10 cellular contexts compared by ENCODE assay signal in genomic region chr1:206784471-206784903, GRCh38. TPM values are rescaled to one million over a fixed set of nuclear protein-coding genes. Genes with fewer than 3 reads are reported as not detected.
DNase-seq lines count a peak whose midpoint lies in the region; ATAC-seq and TF ChIP-seq lines count a peak whose summit lies in the region.
"Had no signal": no experiment of that assay in that cellular context is flagged by ENCODE, and none has a peak within 500 bp of the region (broad histone marks: within the 10 kb centered on the region; RNA-seq: fewer than 3 reads in every experiment).

No MANE protein-coding gene starts in this region.

- CTCF ChIA-PET in A673 (lab: Charles Lee) = no interaction called here

- POLR2A ChIA-PET in A673 (lab: Charles Lee; ENCODE audit: low non-redundant PET) = no interaction called here

- 0 out of 7 replicates have a peak overlapping the region, but pooled peaks of 1 of the 3 experiments have one; percentile 8 for H3K27ac Mint-ChIP-seq in H9

- no peak overlapping the region for H3K4me3 ChIP-seq in A673 (ENCODE audit: low read depth, low read length, poor library complexity, severe bottlenecking)

- no peaks in the 10 kb centered on the region for H3K79me1 ChIP-seq in H9 (ENCODE audit: insufficient read depth, low read depth, low read length, poor library complexity, severe bottlenecking)

- H4K5ac ChIP-seq in H9 (ENCODE audit: insufficient read length, low read depth, low read length) = no peak overlapping the region

- no peaks in the 10 kb centered on the region for H3K36me3 Mint-ChIP-seq in H9 (ENCODE audit: insufficient read depth in 1 of 3, low read depth in 3 of 3)

- no peak overlapping the region for H4K8ac ChIP-seq in H9 (replicated peaks; ENCODE audit: insufficient read length, low read depth, low read length)

- H2BK120ac ChIP-seq in H9 (ENCODE audit: low read depth, low read length, poor library complexity, severe bottlenecking) = no peak overlapping the region

- no peak overlapping the region for H3K4me3 Mint-ChIP-seq in H9

- H3K4ac ChIP-seq in H9 (ENCODE audit: low read depth, low read length) = no peak overlapping the region

- no peak overlapping the region for H3K56ac ChIP-seq in H9 (ENCODE audit: insufficient read length, low read depth, low read length)

- no peaks in the 10 kb centered on the region for H3K79me2 ChIP-seq in H9 (ENCODE audit: insufficient read depth, low read length)

- no peak overlapping the region for H3K9ac ChIP-seq in H9 (ENCODE audit: extremely low read depth, insufficient read length, low read length)

- no peak overlapping the region for H3K4me2 ChIP-seq in H9 (ENCODE audit: insufficient read depth, insufficient read length, low read length)

- H3K27me3 Mint-ChIP-seq in H9 (ENCODE audit: low read depth) = peaks cover 19% of the 10 kb centered on the region

- H3K4me1 ChIP-seq in H9 (ENCODE audit: insufficient read depth, low read length) (no peaks in the 10 kb centered on the region), A673 (ENCODE audit: insufficient read depth, low read length, poor library complexity, severe bottlenecking) (no peaks in the 10 kb centered on the region)

- peaks cover 6 to 14% of the 10 kb centered on the region in 2 experiments for H3K4me1 Mint-ChIP-seq in H9

- no peak overlapping the region for H3K18ac ChIP-seq in H9 (ENCODE audit: insufficient read length, low read depth, low read length)

- BruUV-seq in A673 (replicated peaks; lab: Mats Ljungman, UMichigan) = no TSS peak

- TF ChIP-seq CTCF in H9 (conservative IDR thresholded peaks at IDR 0.05) (no peak), A673 (conservative IDR thresholded peaks at IDR 0.05; ENCODE audit: low read depth, low read length) (no peak)

- H2AK5ac ChIP-seq in H9 (ENCODE audit: insufficient read length, low read length) = no peak overlapping the region

- DNase-seq in activated CD4-positive, alpha-beta T cell treated with anti-CD3 and anti-CD28 coated beads, Interleukin-2, amount 50 U/mL, for 48 hours = peak; percentile 92 to 94
- peak; percentile 74 to 92 for DNase-seq in stimulated activated CD4-positive, alpha-beta T cell treated with anti-CD3 and anti-CD28 coated beads, Interleukin-12 subunit alpha, Interleukin-12 subunit beta, amount 100 ng/mL, for 24 hours (ENCODE audit: low read depth in 2 of 2)
- no peak for DNase-seq in substantia nigra (lab: John Stamatoyannopoulos, UW)
- no peak for DNase-seq in NCI-H1417 treated with DMSO at 0.1 percent for 48 hours (lab: John Stamatoyannopoulos, UW)
- no peak for DNase-seq in H9
- no peak for DNase-seq in A673 (ENCODE audit: low spot score)

- H3K9me3 Mint-ChIP-seq in H9 = no peaks in the 10 kb centered on the region

- no peak overlapping the region for H2BK12ac ChIP-seq in H9 (ENCODE audit: insufficient read length, low read depth, low read length)

- ATAC-seq in GM18858 (IDR thresholded peaks at IDR 0.05; ENCODE audit: unreplicated experiment) (peak; percentile 39), HG02981 (IDR thresholded peaks at IDR 0.05; ENCODE audit: unreplicated experiment) (peak; percentile 58)

- H3K27me3 ChIP-seq in H9 (ENCODE audit: insufficient read depth, low read length) (no peaks in the 10 kb centered on the region), A673 (replicated peaks; ENCODE audit: insufficient read depth, low read depth, low read length, poor library complexity) (peaks cover 2% of the 10 kb centered on the region)

- WGBS in H9 (ENCODE audit: extremely low coverage, insufficient read length, low lambda C conversion rate) = no CpG with 5 or more reads among the region's 17 CpGs

- intact Hi-C loops in A673 (cut with micrococcal nuclease; ENCODE audit: unreplicated experiment) = no loop called here

- H2BK5ac ChIP-seq in H9 (ENCODE audit: insufficient read length, low read length) = no peak overlapping the region

- H3K14ac ChIP-seq in H9 (ENCODE audit: insufficient read depth, low read length) = no peak overlapping the region

- H4K20me1 ChIP-seq in H9 (ENCODE audit: control insufficient read depth, insufficient read depth, insufficient read length) = no peaks in the 10 kb centered on the region

- H2BK15ac ChIP-seq in H9 (ENCODE audit: low read depth, low read length) = no peak overlapping the region

- H3K23me2 ChIP-seq in H9 (ENCODE audit: insufficient read length, low read depth, low read length, poor library complexity, severe bottlenecking) = no peaks in the 10 kb centered on the region

- no peak overlapping the region for H4K91ac ChIP-seq in H9 (ENCODE audit: insufficient read length, low read depth, low read length)

- no peak overlapping the region for H2BK20ac ChIP-seq in H9 (ENCODE audit: low read depth, low read length, poor library complexity, severe bottlenecking)

- H2AFZ ChIP-seq in H9 (ENCODE audit: low read length) = no peak overlapping the region

- no peak overlapping the region for H3K23ac ChIP-seq in H9 (ENCODE audit: insufficient read length, low read depth, low read length)

- no peaks in the 10 kb centered on the region for H3K36me3 ChIP-seq in A673 (ENCODE audit: insufficient read depth, low read length, poor library complexity, severe bottlenecking)

- H3K9me3 ChIP-seq in H9 (ENCODE audit: control insufficient read depth, low read depth, low read length) = no peaks in the 10 kb centered on the region
- no peaks in the 10 kb centered on the region for H3K9me3 ChIP-seq in A673 (ENCODE audit: low read depth, low read length, poor library complexity, severe bottlenecking)

- H3K27ac ChIP-seq in substantia nigra (ENCODE audit: low read depth, low read length, poor library complexity, severe bottlenecking) = no peak overlapping the region
- no peak overlapping the region for H3K27ac ChIP-seq in H9 (ENCODE audit: insufficient read length, low read depth, low read length)
- no peak overlapping the region for H3K27ac ChIP-seq in A673 (ENCODE audit: low read depth, low read length, poor library complexity, severe bottlenecking)

- H3T11ph ChIP-seq in H9 (ENCODE audit: low read length) = no peak overlapping the region

RNA-seq across cellular contexts. Expression of gene IL10, which starts 12.2 kb away (rescaled TPM):
- total RNA-seq in H9 (2021) (not detected in 2 replicates), A673 (2021) (not detected in 2 replicates)
- total RNA-seq: bronchial epithelial cell, renal cortical epithelial cell had no signal

RNA-seq across cellular contexts. Expression of gene IL19, which starts 13.9 kb away (rescaled TPM):
- total RNA-seq in H9 (2021) = not detected in 2 replicates
- total RNA-seq in A673 (2021) = not detected in 2 replicates
- total RNA-seq: bronchial epithelial cell, renal cortical epithelial cell had no signal

Comparison
In these comparisons a context has a peak if more than half of its experiments do, and no peak if none do; other contexts are left out.
1. DNase-seq: peak in activated CD4-positive, alpha-beta T cell treated with anti-CD3 and anti-CD28 coated beads, Interleukin-2, amount 50 U/mL, for 48 hours (2 of 2) and stimulated activated CD4-positive, alpha-beta T cell treated with anti-CD3 and anti-CD28 coated beads, Interleukin-12 subunit alpha, Interleukin-12 subunit beta, amount 100 ng/mL, for 24 hours (2 of 2); none in substantia nigra (0 of 49), NCI-H1417 treated with DMSO at 0.1 percent for 48 hours (single experiment), H9 (single experiment) and A673 (single experiment).